8 cellular contexts compared by ENCODE assay signal in genomic region chr2:197804758-197805597, GRCh38. TPM values are rescaled to one million over a fixed set of nuclear protein-coding genes. Genes with fewer than 3 reads are reported as not detected.
DNase-seq lines count a peak whose midpoint lies in the region; ATAC-seq and TF ChIP-seq lines count a peak whose summit lies in the region.

No MANE protein-coding gene starts in this region.

- ATAC-seq in HG02884 (IDR thresholded peaks at IDR 0.05; ENCODE audit: unreplicated experiment) (peak; percentile 26), T-cell (replicated peaks in 1 of 4) (peak; percentile 32 to 48 (median 42))

- in situ Hi-C loops in mammary epithelial cell (cut with MboI; ENCODE audit: low sequenced_read_pairs in 2 of 2), result loop anchor here (10.0 to 25.0 kb wide), 3 partner anchors 330 to 490 kb away; no protein-coding TSS in a partner anchor

- no peak overlapping the region for H3K27ac ChIP-seq in mammary epithelial cell (ENCODE audit: insufficient read depth, low read depth, low read length)

- H3K27me3 ChIP-seq in mammary epithelial cell (ENCODE audit: insufficient read depth, low read length), result peaks cover 16% of the 10 kb centered on the region
- H3K27me3 ChIP-seq in kidney epithelial cell (ENCODE audit: control insufficient read depth, insufficient read depth, low read length), result peaks cover 15% of the 10 kb centered on the region

- DNase-seq in DMS 273 (lab: John Stamatoyannopoulos, UW; ENCODE audit: unreplicated experiment) (peak; percentile 55), DMS 273 treated with DMSO at 0.1 percent for 48 hours (lab: John Stamatoyannopoulos, UW) (no peak), T-cell (peak in 26 of 34 experiments; percentile 5 to 44 (median 24)), mammary epithelial cell (no peak), kidney epithelial cell (ENCODE audit: low read depth) (no peak), HCEC 1CT (no peak)
- DNase-seq in stimulated activated CD4-positive, alpha-beta T cell treated with anti-CD3 and anti-CD28 coated beads, Interleukin-4, amount 100 ng/mL, for 1 hour, result peak; percentile 47

- 5% methylated on average over 28 of the region's 90 CpGs for WGBS in mammary epithelial cell (ENCODE audit: low coverage, missing lambda C conversion rate)

- CTCF ChIA-PET in T-cell (lab: Charles Lee) (interaction anchor here (0.6 to 2.1 kb wide), 10 partner anchors 33 to 504 kb away, joined by 3 to 12 read pairs (median 4); partner anchors contain the start of gene MARS2 (in 1 of the 2)), mammary epithelial cell (lab: Charles Lee; ENCODE audit: low non-redundant PET) (interaction anchor here (1.1 kb wide), 1 partner anchor 490 kb away, joined by 4 read pairs; no protein-coding TSS in a partner anchor)

- dilution Hi-C loops in mammary epithelial cell (cut with HindIII; ENCODE audit: low sequenced_read_pairs), result no loop called here

- intact Hi-C loops in mammary epithelial cell (cut with micrococcal nuclease), result loop anchor here (5.0 kb wide), 1 partner anchor 182 kb away; no protein-coding TSS in a partner anchor

- no peaks in the 10 kb centered on the region for H3K79me2 ChIP-seq in mammary epithelial cell (ENCODE audit: insufficient read depth, low read length)

- peaks cover 52 to 57% (median 56%) of the 10 kb centered on the region in 3 donors for H3K4me1 Mint-ChIP-seq in T-cell

- BruUV-seq in mammary epithelial cell (replicated peaks; lab: Mats Ljungman, UMichigan), result no TSS peak

- H3K36me3 ChIP-seq in mammary epithelial cell (ENCODE audit: insufficient read depth, low read length), result no peaks in the 10 kb centered on the region
- no peaks in the 10 kb centered on the region for H3K36me3 ChIP-seq in kidney epithelial cell (ENCODE audit: control insufficient read depth, insufficient read depth, low read length)

- no peak for TF ChIP-seq CTCF in mammary epithelial cell (conservative IDR thresholded peaks at IDR 0.05 in 1 of 2, IDR thresholded peaks at IDR 0.05 in 1 of 2; ENCODE audit: extremely low read depth in 1 of 2, insufficient read depth in 1 of 2, low read depth in 1 of 2, low read length in 2 of 2)
- TF ChIP-seq CTCF in kidney epithelial cell (IDR thresholded peaks at IDR 0.05; ENCODE audit: insufficient read depth, low read length, poor library complexity, severe bottlenecking), result no peak

- H3K4me2 ChIP-seq in mammary epithelial cell (ENCODE audit: insufficient read depth, low read depth, low read length), result peak overlapping the region; percentile 97

- POLR2A ChIA-PET in T-cell (lab: Charles Lee), result no interaction called here

- no peaks in the 10 kb centered on the region for H3K9me3 ChIP-seq in mammary epithelial cell (replicated peaks; ENCODE audit: insufficient read depth, low read length)

- H3K27ac Mint-ChIP-seq in T-cell, result peak overlapping the region; percentile 85 to 88

- H3K27me3 Mint-ChIP-seq in T-cell, result peaks cover 0 to 4% of the 10 kb centered on the region in 2 donors

- H3K9me3 Mint-ChIP-seq in T-cell, result no peaks in the 10 kb centered on the region

- peaks cover 2% of the 10 kb centered on the region for H4K20me1 ChIP-seq in mammary epithelial cell (ENCODE audit: insufficient read depth, low read length)

- no peaks in the 10 kb centered on the region for H3K36me3 Mint-ChIP-seq in T-cell

- H3K4me3 ChIP-seq in mammary epithelial cell (replicated peaks in 1 of 3; ENCODE audit: insufficient read depth in 1 of 3, low read depth in 2 of 3, low read length in 3 of 3), result peak overlapping the region; percentile 55 to 58 (median 58)
- peak overlapping the region; percentile 54 for H3K4me3 ChIP-seq in kidney epithelial cell (ENCODE audit: low read depth, low read length)

- peak overlapping the region; percentile 76 for H2AFZ ChIP-seq in mammary epithelial cell (ENCODE audit: low read depth, low read length)

- peaks cover 4% of the 10 kb centered on the region for H3K4me1 ChIP-seq in mammary epithelial cell (ENCODE audit: insufficient read depth, low read length)

- H3K4me3 Mint-ChIP-seq in T-cell, result peak overlapping the region; percentile 87 to 91 (median 90)

- no peak overlapping the region for H3K9ac ChIP-seq in mammary epithelial cell (ENCODE audit: insufficient read depth, low read length)

RNA-seq across cellular contexts. Expression of gene PLCL1, which starts 0.6 kb away (rescaled TPM):
- total RNA-seq in T-cell (10 to 100 TPM; 15.3 to 24.7 (median 20.3) TPM), mammary epithelial cell (under 1 TPM in 1 of 2 donors, not detected in 1; 0.33 TPM), kidney epithelial cell (0.08 and 0.14 TPM in 2 replicates)
- not detected for polyA plus RNA-seq in mammary epithelial cell
- polyA minus RNA-seq in mammary epithelial cell, result not detected

RNA-seq across cellular contexts. Expression of gene BOLL, which starts 19.9 kb away (rescaled TPM):
- total RNA-seq in T-cell (not detected), mammary epithelial cell (not detected), kidney epithelial cell (not detected in 2 replicates)
- polyA plus RNA-seq in mammary epithelial cell, result not detected
- not detected for polyA minus RNA-seq in mammary epithelial cell

Comparison
In these comparisons a context has a peak if more than half of its experiments do, and no peak if none do; other contexts are left out.
1. DNase-seq: peak in DMS 273 (single experiment), T-cell (26 of 34) and stimulated activated CD4-positive, alpha-beta T cell treated with anti-CD3 and anti-CD28 coated beads, Interleukin-4, amount 100 ng/mL, for 1 hour (single experiment); none in DMS 273 treated with DMSO at 0.1 percent for 48 hours (single experiment), mammary epithelial cell (single experiment), kidney epithelial cell (single experiment) and HCEC 1CT (single experiment).
2. RNA of gene PLCL1, which starts 0.6 kb away (total RNA-seq): 15.3 to 24.7 TPM in T-cell; 0.33 TPM in mammary epithelial cell and 0.08 to 0.14 TPM in kidney epithelial cell; every median in the first group is over 10 times any median in the second.